Comparison of ENCODE assay signal across 35 cellular contexts in genomic region chr4:110010797-110011196, GRCh38.
"Had no signal": no experiment of that assay in that cellular context is flagged by ENCODE, and none has a peak within 500 bp of the region (broad histone marks: within the 10 kb centered on the region; RNA-seq: fewer than 3 reads in every experiment).

No MANE protein-coding gene starts in this region.

- DNase-seq: Kasumi-1, MG63, MM.1S, MV-4-11, NCI-H1048, NCI-H1092, NCI-H1092 treated with DMSO at 0.1 percent for 48 hours, NCI-H1105, NCI-H1105 treated with DMSO at 0.1 percent for 48 hours, NCI-H1417, NCI-H1417 treated with DMSO at 0.1 percent for 48 hours, NCI-H1436, NCI-H1436 treated with DMSO at 0.1 percent for 48 hours, NCI-H146, NCI-H1694, NCI-H1694 treated with DMSO at 0.1 percent for 48 hours, NCI-H187, NCI-H187 treated with DMSO at 0.1 percent for 48 hours, NCI-H1930, NCI-H2029, NCI-H2029 treated with DMSO at 0.1 percent for 48 hours, NCI-H2081, NCI-H2081 treated with DMSO at 0.1 percent for 48 hours, NCI-H2107, NCI-H2171, NCI-H2171 treated with DMSO at 0.1 percent for 48 hours, NCI-H2227 treated with DMSO at 0.1 percent for 48 hours, NCI-H226, NCI-H345, NCI-H446, NCI-H446 treated with DMSO at 0.1 percent for 48 hours, NCI-H510A, NCI-H510A treated with DMSO at 0.1 percent for 48 hours, NCI-H524, NCI-H524 treated with DMSO at 0.1 percent for 48 hours had no signal

- H3K36me3 ChIP-seq: MG63 had no signal

- H3K4me3 ChIP-seq: MG63 had no signal

- H3K9me3 ChIP-seq: MG63 had no signal

- H3K27me3 ChIP-seq: MG63 had no signal
